22 cellular contexts compared by ENCODE assay signal in the genomic region with DNA sequence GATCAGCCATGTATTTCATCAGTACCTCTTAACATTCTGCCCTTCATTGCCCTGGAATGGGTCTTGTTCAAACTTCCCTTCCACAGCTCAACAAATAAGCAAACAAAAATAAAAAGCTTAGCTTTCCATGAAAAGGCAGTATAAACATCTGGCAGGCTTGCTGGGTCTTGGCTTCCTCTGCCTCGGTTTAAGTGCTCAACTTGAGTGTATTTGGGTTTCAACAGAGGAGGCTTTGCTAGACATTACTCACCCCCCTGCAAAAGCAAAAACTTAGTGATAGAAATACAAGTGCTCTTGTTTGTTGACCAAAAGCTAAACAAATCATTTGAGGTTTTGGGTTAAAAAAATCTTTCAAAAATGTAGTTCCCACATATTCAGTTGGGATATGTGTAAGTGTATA.
DNase-seq lines count a peak whose midpoint lies in the region; ATAC-seq and TF ChIP-seq lines count a peak whose summit lies in the region.
"Had no signal": no experiment of that assay in that cellular context is flagged by ENCODE, and none has a peak within 500 bp of the region (broad histone marks: within the 10 kb centered on the region; RNA-seq: fewer than 3 reads in every experiment).

No MANE protein-coding gene starts in this region.

- no peak for TF ChIP-seq POLR2A in thyroid gland (IDR thresholded peaks at IDR 0.05)

- no peak overlapping the region for H3K4me3 ChIP-seq in fibroblast of lung (replicated peaks in 1 of 4; ENCODE audit: control extremely low read depth in 1 of 4, insufficient read depth in 1 of 4, low read depth in 3 of 4, low read length in 4 of 4)
- H3K4me3 ChIP-seq in thyroid gland (replicated peaks in 1 of 3) = no peak overlapping the region
- H3K4me3 ChIP-seq: BLaER1 treated with 17β-estradiol and CSF1 and Interleukin-3, amounts not matched to agents 10 nM and 100 nM; HAP-1; K562; psoas muscle; SJCRH30 had no signal

- H3K4me1 Mint-ChIP-seq in activated naive CD4-positive, alpha-beta T cell treated with anti-CD3 and anti-CD28 coated beads, Interleukin-2, amount 10 ng/mL, durations not matched to agents 7 days and 5 days = no peaks in the 10 kb centered on the region
- no peaks in the 10 kb centered on the region for H3K4me1 Mint-ChIP-seq in activated CD8-positive, alpha-beta T cell treated with anti-CD3 and anti-CD28 coated beads for 36 hours (ENCODE audit: low read depth)
- H3K4me1 Mint-ChIP-seq: activated naive CD4-positive, alpha-beta T cell treated with anti-CD3 and anti-CD28 coated beads, Interleukin-2, amount 50 U/mL, for 24 hours had no signal

- no peak overlapping the region for H3K9ac ChIP-seq in fibroblast of lung (ENCODE audit: insufficient read depth, low read length)
- H3K9ac ChIP-seq: BLaER1 treated with 17β-estradiol and CSF1 and Interleukin-3, amounts not matched to agents 10 nM and 100 nM had no signal

- H3K36me3 ChIP-seq in fibroblast of lung (ENCODE audit: control insufficient read depth, insufficient read depth, low read length) = no peaks in the 10 kb centered on the region
- no peaks in the 10 kb centered on the region for H3K36me3 ChIP-seq in thyroid gland
- H3K36me3 ChIP-seq: BLaER1 treated with 17β-estradiol and CSF1 and Interleukin-3, amounts not matched to agents 10 nM and 100 nM; HAP-1; neutrophil; SJCRH30 had no signal

- intact Hi-C loops in thyroid gland (cut with DNase I) = loop anchor here (10.0 kb wide), 1 partner anchor 514 kb away; a partner anchor contains a TSS
- intact Hi-C loops in activated CD8-positive, alpha-beta T cell treated with anti-CD3 and anti-CD28 coated beads for 36 hours (cut with micrococcal nuclease) = no loop called here

- POLR2A ChIA-PET in activated CD8-positive, alpha-beta T cell treated with anti-CD3 and anti-CD28 coated beads for 36 hours (lab: Charles Lee) = no interaction called here

- no peaks in the 10 kb centered on the region for H3K9me3 ChIP-seq in fibroblast of lung (ENCODE audit: control insufficient read depth, insufficient read depth, low read depth, low read length)
- H3K9me3 ChIP-seq in thyroid gland = no peaks in the 10 kb centered on the region
- H3K9me3 ChIP-seq: BLaER1 treated with 17β-estradiol and CSF1 and Interleukin-3, amounts not matched to agents 10 nM and 100 nM; HAP-1; neutrophil; psoas muscle; SJCRH30 had no signal

- CTCF ChIA-PET in activated naive CD4-positive, alpha-beta T cell treated with anti-CD3 and anti-CD28 coated beads, Interleukin-2, amount 10 ng/mL, durations not matched to agents 7 days and 5 days (lab: Charles Lee) = no interaction called here
- CTCF ChIA-PET in activated CD8-positive, alpha-beta T cell treated with anti-CD3 and anti-CD28 coated beads for 36 hours (lab: Charles Lee) = no interaction called here

- H3K4me3 Mint-ChIP-seq in activated naive CD4-positive, alpha-beta T cell treated with anti-CD3 and anti-CD28 coated beads, Interleukin-2, amount 10 ng/mL, durations not matched to agents 7 days and 5 days = no peak overlapping the region
- H3K4me3 Mint-ChIP-seq in activated CD8-positive, alpha-beta T cell treated with anti-CD3 and anti-CD28 coated beads for 36 hours = no peak overlapping the region
- H3K4me3 Mint-ChIP-seq: activated naive CD4-positive, alpha-beta T cell treated with anti-CD3 and anti-CD28 coated beads, Interleukin-2, amount 50 U/mL, for 24 hours; activated T-helper 1 cell treated with anti-CD3 and anti-CD28 coated beads, Interleukin-12 subunit alpha, Interleukin-12 subunit beta, Interleukin-2, Interleukin-4 antibody, amounts not matched to agents 30 ng/mL and 10 ng/mL and 1 ng/mL, durations not matched to agents 14 hours and 24 hours and 36 hours had no signal

- no peaks in the 10 kb centered on the region for H3K36me3 Mint-ChIP-seq in activated naive CD4-positive, alpha-beta T cell treated with anti-CD3 and anti-CD28 coated beads, Interleukin-2, amount 10 ng/mL, durations not matched to agents 7 days and 5 days
- no peaks in the 10 kb centered on the region for H3K36me3 Mint-ChIP-seq in activated CD8-positive, alpha-beta T cell treated with anti-CD3 and anti-CD28 coated beads for 36 hours (ENCODE audit: low read depth)
- H3K36me3 Mint-ChIP-seq: activated naive CD4-positive, alpha-beta T cell treated with anti-CD3 and anti-CD28 coated beads, Interleukin-2, amount 50 U/mL, for 24 hours had no signal

- ATAC-seq in HG02981 (IDR thresholded peaks at IDR 0.05; ENCODE audit: unreplicated experiment) = no peak
- no peak for ATAC-seq in activated CD8-positive, alpha-beta T cell treated with anti-CD3 and anti-CD28 coated beads for 36 hours
- ATAC-seq: K562, psoas muscle had no signal

- H2AFZ ChIP-seq in fibroblast of lung (ENCODE audit: low read length) = no peak overlapping the region

- H3K27me3 ChIP-seq in fibroblast of lung (ENCODE audit: control insufficient read depth, insufficient read depth, low read length) (no peaks in the 10 kb centered on the region), thyroid gland (no peaks in the 10 kb centered on the region)
- H3K27me3 ChIP-seq: BLaER1 treated with 17β-estradiol and CSF1 and Interleukin-3, amounts not matched to agents 10 nM and 100 nM; neutrophil; SJCRH30 had no signal

- H3K9me3 Mint-ChIP-seq in activated naive CD4-positive, alpha-beta T cell treated with anti-CD3 and anti-CD28 coated beads, Interleukin-2, amount 10 ng/mL, durations not matched to agents 7 days and 5 days = no peaks in the 10 kb centered on the region
- no peaks in the 10 kb centered on the region for H3K9me3 Mint-ChIP-seq in activated CD8-positive, alpha-beta T cell treated with anti-CD3 and anti-CD28 coated beads for 36 hours
- H3K9me3 Mint-ChIP-seq: activated T-helper 1 cell treated with anti-CD3 and anti-CD28 coated beads, Interleukin-12 subunit alpha, Interleukin-12 subunit beta, Interleukin-2, Interleukin-4 antibody, amounts not matched to agents 30 ng/mL and 10 ng/mL and 1 ng/mL, durations not matched to agents 14 hours and 24 hours and 36 hours had no signal

- WGBS in thyroid gland, 2 donors = 13 to 21% methylated on average over 1 of the region's 1 CpG

- H3K27ac Mint-ChIP-seq in activated naive CD4-positive, alpha-beta T cell treated with anti-CD3 and anti-CD28 coated beads, Interleukin-2, amount 10 ng/mL, durations not matched to agents 7 days and 5 days = no peak overlapping the region
- H3K27ac Mint-ChIP-seq in activated CD8-positive, alpha-beta T cell treated with anti-CD3 and anti-CD28 coated beads for 36 hours = no peak overlapping the region
- H3K27ac Mint-ChIP-seq: activated naive CD4-positive, alpha-beta T cell treated with anti-CD3 and anti-CD28 coated beads, Interleukin-2, amount 50 U/mL, for 24 hours; activated T-helper 1 cell treated with anti-CD3 and anti-CD28 coated beads, Interleukin-12 subunit alpha, Interleukin-12 subunit beta, Interleukin-2, Interleukin-4 antibody, amounts not matched to agents 30 ng/mL and 10 ng/mL and 1 ng/mL, durations not matched to agents 14 hours and 24 hours and 36 hours had no signal

- TF ChIP-seq CTCF in fibroblast of lung (conservative IDR thresholded peaks at IDR 0.05 in 1 of 2, IDR thresholded peaks at IDR 0.05 in 1 of 2; ENCODE audit: low read depth in 1 of 2, low read length in 2 of 2) (no peak), thyroid gland (IDR thresholded peaks at IDR 0.05) (no peak)
- no peak for TF ChIP-seq CTCF in activated CD8-positive, alpha-beta T cell treated with anti-CD3 and anti-CD28 coated beads for 36 hours (IDR thresholded peaks at IDR 0.05)

- H3K27ac ChIP-seq in fibroblast of lung (ENCODE audit: insufficient read depth, low read length) (no peak overlapping the region), thyroid gland (peak overlapping the region; percentile 16 to 88 (median 76))
- H3K27ac ChIP-seq: BLaER1 treated with 17β-estradiol and CSF1 and Interleukin-3, amounts not matched to agents 10 nM and 100 nM; epithelial cell of prostate; neutrophil; psoas muscle; SJCRH30 had no signal

- no peaks in the 10 kb centered on the region for H4K20me1 ChIP-seq in fibroblast of lung (ENCODE audit: control insufficient read depth, extremely low read depth, insufficient read depth, low read length)
- H4K20me1 ChIP-seq: BLaER1 treated with 17β-estradiol and CSF1 and Interleukin-3, amounts not matched to agents 10 nM and 100 nM had no signal

- no peak overlapping the region for H3K4me2 ChIP-seq in fibroblast of lung (ENCODE audit: extremely low read depth, insufficient read depth, low read length)

- no peaks in the 10 kb centered on the region for H3K27me3 Mint-ChIP-seq in activated naive CD4-positive, alpha-beta T cell treated with anti-CD3 and anti-CD28 coated beads, Interleukin-2, amount 10 ng/mL, durations not matched to agents 7 days and 5 days
- H3K27me3 Mint-ChIP-seq in activated CD8-positive, alpha-beta T cell treated with anti-CD3 and anti-CD28 coated beads for 36 hours = no peaks in the 10 kb centered on the region

- H3K4me1 ChIP-seq in fibroblast of lung (ENCODE audit: control insufficient read depth, extremely low read depth, insufficient read depth, low read length) = peaks cover 4% of the 10 kb centered on the region
- H3K4me1 ChIP-seq in thyroid gland = peaks cover 45 to 63% of the 10 kb centered on the region in 2 donors
- H3K4me1 ChIP-seq: HAP-1, psoas muscle, SJCRH30 had no signal

- DNase-seq in DMS79 (lab: John Stamatoyannopoulos, UW) (peak; percentile 91), NCI-H2029 (lab: John Stamatoyannopoulos, UW) (peak; percentile 78), fibroblast of lung (ENCODE audit: low read depth in 2 of 2) (peak; percentile 48 to 85), thyroid gland (peak; percentile 85 to 87)
- no peak for DNase-seq in activated naive CD4-positive, alpha-beta T cell treated with anti-CD3 and anti-CD28 coated beads, Interleukin-2, amount 10 ng/mL, durations not matched to agents 7 days and 5 days
- DNase-seq in activated CD8-positive, alpha-beta T cell treated with anti-CD3 and anti-CD28 coated beads for 36 hours = no peak
- DNase-seq: activated CD4-positive, alpha-beta T cell treated with anti-CD3 and anti-CD28 coated beads for 4 hours; aorta; central memory CD4-positive, alpha-beta T cell; mammary epithelial cell; NCI-H1694 treated with DMSO at 0.1 percent for 48 hours; psoas muscle; SJCRH30; T-helper 1 cell had no signal

- no peaks in the 10 kb centered on the region for H3K79me2 ChIP-seq in fibroblast of lung (ENCODE audit: control insufficient read depth, insufficient read depth, low read length)

Comparison
In these comparisons a context has a peak if more than half of its experiments do, and no peak if none do; other contexts are left out.
1. DNase-seq: peak in DMS79 (single experiment), NCI-H2029 (single experiment), fibroblast of lung (2 of 2) and thyroid gland (2 of 2); none in activated naive CD4-positive, alpha-beta T cell treated with anti-CD3 and anti-CD28 coated beads, Interleukin-2, amount 10 ng/mL, durations not matched to agents 7 days and 5 days (single experiment) and activated CD8-positive, alpha-beta T cell treated with anti-CD3 and anti-CD28 coated beads for 36 hours (single experiment).